8 cellular contexts compared by ENCODE assay signal in the genomic region with DNA sequence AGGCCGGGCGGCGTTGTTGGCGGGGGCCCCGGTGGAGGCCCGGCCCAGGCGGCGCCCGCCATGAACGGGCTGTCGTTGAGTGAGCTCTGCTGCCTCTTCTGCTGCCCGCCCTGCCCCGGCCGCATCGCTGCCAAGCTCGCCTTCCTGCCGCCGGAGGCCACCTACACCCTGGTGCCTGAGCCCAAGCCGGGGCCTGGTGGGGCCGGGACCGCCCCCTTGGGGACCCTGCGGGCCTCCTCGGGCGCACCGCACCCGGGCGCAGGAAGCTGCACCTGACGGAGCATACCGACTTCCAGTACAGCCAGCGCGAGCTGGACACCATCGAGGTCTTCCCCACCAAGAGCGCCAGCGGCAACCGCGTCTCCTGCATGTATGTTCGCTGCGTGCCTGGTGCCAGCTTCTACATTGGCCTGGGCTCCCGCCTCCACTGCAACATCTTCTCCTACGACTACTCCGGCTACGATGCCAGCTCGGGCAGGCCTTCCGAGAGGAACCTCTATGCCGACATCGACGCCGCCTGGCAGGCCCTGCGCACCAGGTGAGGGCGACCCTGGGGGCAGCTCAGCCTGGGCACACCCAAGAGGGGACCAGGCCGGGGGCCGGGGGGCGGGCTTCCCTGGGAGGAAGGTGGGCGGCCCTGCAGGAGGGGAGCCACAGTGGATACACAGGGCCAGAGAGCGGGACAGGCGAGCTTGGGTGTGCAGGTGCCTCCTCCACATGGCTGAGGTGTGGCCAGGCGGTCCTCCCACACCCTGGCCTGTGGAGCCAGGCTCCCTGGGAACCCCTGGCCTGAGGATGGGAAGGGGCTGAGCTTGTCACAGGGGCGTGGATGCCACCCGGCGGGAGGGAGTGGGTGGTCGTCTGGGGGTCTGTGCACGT.
A peak's percentile ranks its signal among the peaks of the same experiment; 100 is the strongest.
DNase-seq lines count a peak whose midpoint lies in the region; ATAC-seq and TF ChIP-seq lines count a peak whose summit lies in the region.
"Not testable (repeated sequence)": the region's sequence is repeated elsewhere in the genome, so short reads cannot be mapped to it uniquely, and the experiment has no call there.

No MANE protein-coding gene starts in this region.

- not testable (repeated sequence) for H2BK15ac ChIP-seq in H9 (ENCODE audit: low read depth, low read length)

- not testable (repeated sequence) for H2BK5ac ChIP-seq in H9 (ENCODE audit: insufficient read length, low read length)

- not testable (repeated sequence) for H3K9me3 ChIP-seq in H9 (ENCODE audit: control insufficient read depth, low read depth, low read length); endodermal cell (ENCODE audit: control insufficient read depth, low read length)

- intact Hi-C loops in activated CD4-positive, alpha-beta T cell treated with anti-CD3 and anti-CD28 coated beads, Interleukin-2, amount 10 ng/mL, durations not matched to agents 24 days and 14 days (cut with micrococcal nuclease) = not testable (repeated sequence)

- H3K9me3 Mint-ChIP-seq in H9; activated CD4-positive, alpha-beta T cell treated with anti-CD3 and anti-CD28 coated beads, Interleukin-2, amount 10 ng/mL, durations not matched to agents 24 days and 14 days; activated naive CD4-positive, alpha-beta T cell treated with anti-CD3 and anti-CD28 coated beads, Interleukin-2, amount 50 U/mL, for 24 hours; endodermal cell; naive thymus-derived CD8-positive, alpha-beta T cell; stimulated activated memory B cell treated with anti-CD40 and anti-IgM and Interleukin-4, amounts not matched to agents 10 μg/mL and 1 μg/mL and 100 μg/mL, for 72 hours: not testable (repeated sequence)

- not testable (repeated sequence) for H3K18ac ChIP-seq in H9 (ENCODE audit: insufficient read length, low read depth, low read length)

- not testable (repeated sequence) for H3K56ac ChIP-seq in H9 (ENCODE audit: insufficient read length, low read depth, low read length)

- H2AFZ ChIP-seq in H9 (ENCODE audit: low read length) = not testable (repeated sequence)

- not testable (repeated sequence) for H3K4me3 Mint-ChIP-seq in H9, endodermal cell
- H3K4me3 Mint-ChIP-seq in activated CD4-positive, alpha-beta T cell treated with anti-CD3 and anti-CD28 coated beads, Interleukin-2, amount 10 ng/mL, durations not matched to agents 24 days and 14 days = peak overlapping the region; percentile 39
- H3K4me3 Mint-ChIP-seq in activated naive CD4-positive, alpha-beta T cell treated with anti-CD3 and anti-CD28 coated beads, Interleukin-2, amount 50 U/mL, for 24 hours = peak overlapping the region; percentile 64
- peak overlapping the region; percentile 53 to 76 (median 66) for H3K4me3 Mint-ChIP-seq in naive thymus-derived CD8-positive, alpha-beta T cell
- peak overlapping the region; percentile 74 for H3K4me3 Mint-ChIP-seq in stimulated activated memory B cell treated with anti-CD40 and anti-IgM and Interleukin-4, amounts not matched to agents 10 μg/mL and 1 μg/mL and 100 μg/mL, for 72 hours

- H2BK120ac ChIP-seq in H9 (ENCODE audit: low read depth, low read length, poor library complexity, severe bottlenecking) = not testable (repeated sequence)

- H3K23ac ChIP-seq in H9 (ENCODE audit: insufficient read length, low read depth, low read length) = not testable (repeated sequence)

- not testable (repeated sequence) for H2BK20ac ChIP-seq in H9 (ENCODE audit: low read depth, low read length, poor library complexity, severe bottlenecking)

- not testable (repeated sequence) for H3K4me1 ChIP-seq in H9 (ENCODE audit: insufficient read depth, low read length); endodermal cell (ENCODE audit: control insufficient read depth, insufficient read depth, low read length)

- DNase-seq in Ammon's horn (ENCODE audit: low spot score) = peak; percentile 11
- DNase-seq in H9 = peak; percentile 49
- peak; percentile 17 for DNase-seq in NCI-H2227 (lab: John Stamatoyannopoulos, UW; ENCODE audit: unreplicated experiment)
- not testable (repeated sequence) for DNase-seq in activated CD4-positive, alpha-beta T cell treated with anti-CD3 and anti-CD28 coated beads, Interleukin-2, amount 10 ng/mL, durations not matched to agents 24 days and 14 days; naive thymus-derived CD8-positive, alpha-beta T cell
- peak; percentile 44 for DNase-seq in endodermal cell

- not testable (repeated sequence) for H3K14ac ChIP-seq in H9 (ENCODE audit: insufficient read depth, low read length)

- not testable (repeated sequence) for H2BK12ac ChIP-seq in H9 (ENCODE audit: insufficient read length, low read depth, low read length)

- H3K27ac Mint-ChIP-seq in H9; activated CD4-positive, alpha-beta T cell treated with anti-CD3 and anti-CD28 coated beads, Interleukin-2, amount 10 ng/mL, durations not matched to agents 24 days and 14 days; activated naive CD4-positive, alpha-beta T cell treated with anti-CD3 and anti-CD28 coated beads, Interleukin-2, amount 50 U/mL, for 24 hours; endodermal cell; naive thymus-derived CD8-positive, alpha-beta T cell: not testable (repeated sequence)
- H3K27ac Mint-ChIP-seq in stimulated activated memory B cell treated with anti-CD40 and anti-IgM and Interleukin-4, amounts not matched to agents 10 μg/mL and 1 μg/mL and 100 μg/mL, for 72 hours = peak overlapping the region; percentile 76

- WGBS in H9 (ENCODE audit: extremely low coverage, insufficient read length, low lambda C conversion rate) = no CpG with 5 or more reads among the region's 62 CpGs
- WGBS in endodermal cell (ENCODE audit: insufficient coverage in 1 of 2, insufficient read length in 1 of 2), 2 experiments = 81 to 88% methylated on average over 7 to 51 of the region's 62 CpGs

- not testable (repeated sequence) for H3K27me3 ChIP-seq in H9 (ENCODE audit: insufficient read depth, low read length)
- peaks cover 28% of the 10 kb centered on the region for H3K27me3 ChIP-seq in endodermal cell (ENCODE audit: control insufficient read depth, insufficient read depth, low read length, poor library complexity, severe bottlenecking)

- H3K4ac ChIP-seq in H9 (ENCODE audit: low read depth, low read length) = not testable (repeated sequence)

- not testable (repeated sequence) for H4K20me1 ChIP-seq in H9 (ENCODE audit: control insufficient read depth, insufficient read depth, insufficient read length)

- not testable (repeated sequence) for H4K5ac ChIP-seq in H9 (ENCODE audit: insufficient read length, low read depth, low read length)

- H4K8ac ChIP-seq in H9 (replicated peaks; ENCODE audit: insufficient read length, low read depth, low read length) = not testable (repeated sequence)

- H3K27me3 Mint-ChIP-seq in H9 (ENCODE audit: low read depth) (peaks cover 21% of the 10 kb centered on the region), endodermal cell (ENCODE audit: insufficient read depth) (peaks cover 39% of the 10 kb centered on the region)
- H3K27me3 Mint-ChIP-seq in activated CD4-positive, alpha-beta T cell treated with anti-CD3 and anti-CD28 coated beads, Interleukin-2, amount 10 ng/mL, durations not matched to agents 24 days and 14 days = peaks cover 33% of the 10 kb centered on the region
- H3K27me3 Mint-ChIP-seq in activated naive CD4-positive, alpha-beta T cell treated with anti-CD3 and anti-CD28 coated beads, Interleukin-2, amount 50 U/mL, for 24 hours = peaks cover 16% of the 10 kb centered on the region
- H3K27me3 Mint-ChIP-seq in naive thymus-derived CD8-positive, alpha-beta T cell = peaks cover 5 to 26% (median 21%) of the 10 kb centered on the region in 5 donors
- peaks cover 12% of the 10 kb centered on the region for H3K27me3 Mint-ChIP-seq in stimulated activated memory B cell treated with anti-CD40 and anti-IgM and Interleukin-4, amounts not matched to agents 10 μg/mL and 1 μg/mL and 100 μg/mL, for 72 hours

- H2AK5ac ChIP-seq in H9 (ENCODE audit: insufficient read length, low read length) = not testable (repeated sequence)

- not testable (repeated sequence) for H3K27ac ChIP-seq in H9 (ENCODE audit: insufficient read length, low read depth, low read length); endodermal cell (ENCODE audit: low read depth, low read length)

- H3K36me3 ChIP-seq in endodermal cell (ENCODE audit: control insufficient read depth, insufficient read depth, low read length) = not testable (repeated sequence)

- TF ChIP-seq CTCF in H9 (conservative IDR thresholded peaks at IDR 0.05); endodermal cell (conservative IDR thresholded peaks at IDR 0.05): not testable (repeated sequence)

- ATAC-seq in naive thymus-derived CD8-positive, alpha-beta T cell = peak; percentile 25 to 35
- peak; percentile 56 for ATAC-seq in stimulated activated memory B cell treated with anti-CD40 and anti-IgM and Interleukin-4, amounts not matched to agents 10 μg/mL and 1 μg/mL and 100 μg/mL, for 72 hours

- H3K79me1 ChIP-seq in H9 (ENCODE audit: insufficient read depth, low read depth, low read length, poor library complexity, severe bottlenecking) = not testable (repeated sequence)

- not testable (repeated sequence) for H3K23me2 ChIP-seq in H9 (ENCODE audit: insufficient read length, low read depth, low read length, poor library complexity, severe bottlenecking)

- POLR2A ChIA-PET in naive thymus-derived CD8-positive, alpha-beta T cell (lab: Charles Lee) = not testable (repeated sequence)

- not testable (repeated sequence) for H3K4me3 ChIP-seq in endodermal cell (ENCODE audit: low read length)

- H3K4me2 ChIP-seq in H9 (ENCODE audit: insufficient read depth, insufficient read length, low read length) = not testable (repeated sequence)

- H3T11ph ChIP-seq in H9 (ENCODE audit: low read length) = not testable (repeated sequence)

- H4K91ac ChIP-seq in H9 (ENCODE audit: insufficient read length, low read depth, low read length) = not testable (repeated sequence)

- H3K36me3 Mint-ChIP-seq in H9 (ENCODE audit: insufficient read depth in 1 of 3, low read depth in 3 of 3); activated CD4-positive, alpha-beta T cell treated with anti-CD3 and anti-CD28 coated beads, Interleukin-2, amount 10 ng/mL, durations not matched to agents 24 days and 14 days (ENCODE audit: low read depth); activated naive CD4-positive, alpha-beta T cell treated with anti-CD3 and anti-CD28 coated beads, Interleukin-2, amount 50 U/mL, for 24 hours; endodermal cell (ENCODE audit: low read depth); naive thymus-derived CD8-positive, alpha-beta T cell; stimulated activated memory B cell treated with anti-CD40 and anti-IgM and Interleukin-4, amounts not matched to agents 10 μg/mL and 1 μg/mL and 100 μg/mL, for 72 hours: not testable (repeated sequence)

- not testable (repeated sequence) for H3K4me1 Mint-ChIP-seq in H9; activated CD4-positive, alpha-beta T cell treated with anti-CD3 and anti-CD28 coated beads, Interleukin-2, amount 10 ng/mL, durations not matched to agents 24 days and 14 days; activated naive CD4-positive, alpha-beta T cell treated with anti-CD3 and anti-CD28 coated beads, Interleukin-2, amount 50 U/mL, for 24 hours; endodermal cell
- peaks cover 0 to 12% (median 3%) of the 10 kb centered on the region in 4 donors for H3K4me1 Mint-ChIP-seq in naive thymus-derived CD8-positive, alpha-beta T cell
- H3K4me1 Mint-ChIP-seq in stimulated activated memory B cell treated with anti-CD40 and anti-IgM and Interleukin-4, amounts not matched to agents 10 μg/mL and 1 μg/mL and 100 μg/mL, for 72 hours = peaks cover 14% of the 10 kb centered on the region

- H3K9ac ChIP-seq in H9 (ENCODE audit: extremely low read depth, insufficient read length, low read length); endodermal cell (ENCODE audit: extremely low read depth, low read length, poor library complexity, severe bottlenecking): not testable (repeated sequence)

- H3K79me2 ChIP-seq in H9 (ENCODE audit: insufficient read depth, low read length) = not testable (repeated sequence)
